Comparison of ENCODE assay signal across 10 cellular contexts in genomic region chr1:68384321-68384813, GRCh38.
DNase-seq lines count a peak whose midpoint lies in the region; ATAC-seq, FAIRE-seq and TF ChIP-seq lines count a peak whose summit lies in the region.
"Had no signal": no experiment of that assay in that cellular context is flagged by ENCODE, and none has a peak within 500 bp of the region (broad histone marks: within the 10 kb centered on the region; RNA-seq: fewer than 3 reads in every experiment).

No MANE protein-coding gene starts in this region.

- H3K9me3 ChIP-seq in HUES64 (ENCODE audit: insufficient read depth, low read depth, low read length), result peaks cover 10% of the 10 kb centered on the region; the same call in 1 of the 2 replicates
- H3K9me3 ChIP-seq in CD8-positive, alpha-beta memory T cell (ENCODE audit: low read length), result no peaks in the 10 kb centered on the region

- H3K23ac ChIP-seq in mesendoderm (ENCODE audit: low read length), result no peak overlapping the region

- no peak overlapping the region for H3K27ac Mint-ChIP-seq in CD8-positive, alpha-beta memory T cell

- FAIRE-seq in bronchial epithelial cell (lab: Jason Lieb, UNC), result peak; percentile 89
- FAIRE-seq: GM18507 had no signal

- no peak for ATAC-seq in GM18519 (IDR thresholded peaks at IDR 0.05; ENCODE audit: low FRiP score, unreplicated experiment)
- ATAC-seq in HG03520 (IDR thresholded peaks at IDR 0.05; ENCODE audit: unreplicated experiment), result no peak

- no peak overlapping the region for H2BK120ac ChIP-seq in mesendoderm (ENCODE audit: low read depth, low read length)

- no peaks in the 10 kb centered on the region for H3K4me1 Mint-ChIP-seq in CD8-positive, alpha-beta memory T cell

- H3K79me2 ChIP-seq in mesendoderm (ENCODE audit: control insufficient read depth, insufficient read depth, low read length), result no peaks in the 10 kb centered on the region

- peaks cover 0 to 3% (median 2%) of the 10 kb centered on the region in 5 donors for H3K9me3 Mint-ChIP-seq in CD8-positive, alpha-beta memory T cell

- no peak overlapping the region for H2BK5ac ChIP-seq in mesendoderm (ENCODE audit: low read length)

- H2BK15ac ChIP-seq in mesendoderm (replicated peaks; ENCODE audit: low read depth), result no peak overlapping the region

- H4K8ac ChIP-seq in mesendoderm (ENCODE audit: low read depth, low read length), result no peak overlapping the region

- no peak overlapping the region for H4K5ac ChIP-seq in mesendoderm (ENCODE audit: low read length)

- H3K18ac ChIP-seq in mesendoderm (ENCODE audit: low read length), result no peak overlapping the region

- H3K27me3 ChIP-seq in HUES64 (ENCODE audit: insufficient read depth, low read length) (no peaks in the 10 kb centered on the region), bronchial epithelial cell (ENCODE audit: control insufficient read depth, insufficient read depth, low read length) (no peaks in the 10 kb centered on the region), mesendoderm (ENCODE audit: insufficient read depth, low read length, poor library complexity) (no peaks in the 10 kb centered on the region), H7 (ENCODE audit: control insufficient read depth, insufficient read depth, low read length) (no peaks in the 10 kb centered on the region)
- no peaks in the 10 kb centered on the region for H3K27me3 ChIP-seq in CD8-positive, alpha-beta memory T cell (ENCODE audit: insufficient read depth, low read length, poor library complexity, severe bottlenecking)
- H3K27me3 ChIP-seq: dorsolateral prefrontal cortex had no signal

- H3K4ac ChIP-seq in mesendoderm (ENCODE audit: low read depth, low read length), result no peak overlapping the region

- H3K9ac ChIP-seq in HUES64 (ENCODE audit: low read depth, low read length), result no peak overlapping the region
- H3K9ac ChIP-seq in mesendoderm (ENCODE audit: low read length), result no peak overlapping the region

- H3K4me2 ChIP-seq in mesendoderm (ENCODE audit: low read length), result no peak overlapping the region

- POLR2A ChIA-PET in CD8-positive, alpha-beta memory T cell (lab: Charles Lee), result no interaction called here

- H3K27me3 Mint-ChIP-seq in CD8-positive, alpha-beta memory T cell, result peaks cover 0 to 3% of the 10 kb centered on the region in 2 donors

- no peaks in the 10 kb centered on the region for H3K36me3 Mint-ChIP-seq in CD8-positive, alpha-beta memory T cell

- H3K36me3 ChIP-seq in HUES64 (ENCODE audit: insufficient read depth, low read length), result no peaks in the 10 kb centered on the region
- H3K36me3 ChIP-seq in bronchial epithelial cell (ENCODE audit: control insufficient read depth, insufficient read depth, low read length), result no peaks in the 10 kb centered on the region
- H3K36me3 ChIP-seq in mesendoderm (ENCODE audit: control insufficient read depth, insufficient read depth, low read length), result no peaks in the 10 kb centered on the region
- no peaks in the 10 kb centered on the region for H3K36me3 ChIP-seq in CD8-positive, alpha-beta memory T cell (ENCODE audit: insufficient read depth, low read length)
- no peaks in the 10 kb centered on the region for H3K36me3 ChIP-seq in H7 (replicated peaks; ENCODE audit: control insufficient read depth, insufficient read depth, low read length)

- H3K4me1 ChIP-seq in HUES64 (ENCODE audit: insufficient read depth, low read length) (no peaks in the 10 kb centered on the region), mesendoderm (ENCODE audit: control insufficient read depth, low read depth, low read length) (no peaks in the 10 kb centered on the region)
- no peaks in the 10 kb centered on the region for H3K4me1 ChIP-seq in CD8-positive, alpha-beta memory T cell (ENCODE audit: insufficient read depth, low read length)

- no peak overlapping the region for H2AK5ac ChIP-seq in mesendoderm (ENCODE audit: low read length)

- CTCF ChIA-PET in CD8-positive, alpha-beta memory T cell (lab: Charles Lee), result no interaction called here

- no peak overlapping the region for H3K56ac ChIP-seq in mesendoderm (ENCODE audit: low read length)

- TF ChIP-seq CTCF in AG09319 (IDR thresholded peaks at IDR 0.05; ENCODE audit: low read depth, low read length) (peak; percentile 52), bronchial epithelial cell (IDR thresholded peaks at IDR 0.05; ENCODE audit: insufficient read depth, low read length, severe bottlenecking) (peak; percentile 38)

- DNase-seq in AG09319 (ENCODE audit: extremely low read depth, low read depth) (peak; percentile 97), bronchial epithelial cell (ENCODE audit: low read depth) (peak; percentile 100), mesendoderm (peak; percentile 83), H7 (no peak)
- DNase-seq in CD8-positive, alpha-beta memory T cell, result no peak

- H3K27ac ChIP-seq in HUES64 (ENCODE audit: low read depth, low read length) (peak overlapping the region; percentile 26; the same call in 1 of the 2 replicates), mesendoderm (ENCODE audit: low read depth, low read length) (no peak overlapping the region)
- H3K27ac ChIP-seq in CD8-positive, alpha-beta memory T cell (ENCODE audit: low read depth, low read length), result no peak overlapping the region

- no peaks in the 10 kb centered on the region for H3K79me1 ChIP-seq in mesendoderm (ENCODE audit: low read length)

- H3K4me3 ChIP-seq in HUES64 (ENCODE audit: low read length) (no peak overlapping the region), bronchial epithelial cell (ENCODE audit: low read depth, low read length) (no peak overlapping the region), mesendoderm (ENCODE audit: low read length) (no peak overlapping the region), H7 (ENCODE audit: insufficient read depth, low read depth, low read length) (no peak overlapping the region)
- H3K4me3 ChIP-seq in CD8-positive, alpha-beta memory T cell (ENCODE audit: low read length), result no peak overlapping the region
- H3K4me3 ChIP-seq: dorsolateral prefrontal cortex had no signal

- 100% methylated on average over 1 of the region's 2 CpGs for whole genome bisulfite sequencing in HUES64
- WGBS in mesendoderm (ENCODE audit: extremely low coverage, insufficient coverage, low lambda C conversion rate), result no CpG with 5 or more reads among the region's 2 CpGs

- H3K4me3 Mint-ChIP-seq in CD8-positive, alpha-beta memory T cell, result peak overlapping the region in 1 of 7 donors; percentile 9

Comparison
In these comparisons a context has a peak if more than half of its experiments do, and no peak if none do; other contexts are left out.
1. DNase-seq: peak in AG09319 (single experiment), bronchial epithelial cell (single experiment) and mesendoderm (single experiment); none in CD8-positive, alpha-beta memory T cell (0 of 5) and H7 (single experiment).